ENCODE assay signal across 8 cellular contexts in the genomic region with DNA sequence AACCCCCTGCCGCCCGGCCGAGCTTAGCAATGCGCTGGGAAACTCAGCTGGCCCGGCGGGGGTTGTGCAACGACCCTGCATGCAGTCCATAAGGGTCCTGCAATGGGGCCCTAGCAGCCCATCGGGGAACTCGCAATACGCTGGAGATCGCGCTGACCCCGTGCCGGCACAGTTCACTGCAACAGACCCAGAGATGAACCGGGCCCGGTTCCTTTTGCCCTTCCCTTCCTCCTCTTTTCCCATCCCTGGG. TPM values are rescaled to one million over a fixed set of nuclear protein-coding genes. Genes with fewer than 3 reads are reported as not detected.
A peak's percentile ranks its signal among the peaks of the same experiment; 100 is the strongest.
DNase-seq lines count a peak whose midpoint lies in the region; ATAC-seq and TF ChIP-seq lines count a peak whose summit lies in the region.

No MANE protein-coding gene starts in this region.

- DNase-seq in AG10803 (ENCODE audit: low read depth) (no peak), PC-3 (no peak), epithelial cell of esophagus (ENCODE audit: low read depth) (no peak), osteoblast (ENCODE audit: insufficient read length, low spot score, missing footprints) (no peak), G401 (ENCODE audit: low spot score) (no peak), foreskin melanocyte (no peak)
- DNase-seq in NK-92 treated with Interleukin-12 subunit alpha and Interleukin-12 subunit beta, amount 100 ng/mL, for 24 hours (lab: John Stamatoyannopoulos, UW): no peak

- H4K20me1 ChIP-seq in PC-3 (ENCODE audit: low read length) (peaks cover 3% of the 10 kb centered on the region), osteoblast (ENCODE audit: insufficient read depth, low read length) (peaks cover 34% of the 10 kb centered on the region)

- intact Hi-C loops in PC-3 (cut with micrococcal nuclease): no loop called here

- peaks cover 23% of the 10 kb centered on the region for H3K4me1 ChIP-seq in PC-3 (ENCODE audit: insufficient read depth, low read length)
- peaks cover 32% of the 10 kb centered on the region for H3K4me1 ChIP-seq in osteoblast (ENCODE audit: insufficient read depth, low read length)

- peak overlapping the region; percentile 98 for H3K9ac ChIP-seq in PC-3 (ENCODE audit: low read length)

- no peak for TF ChIP-seq CTCF in AG10803 (conservative IDR thresholded peaks at IDR 0.05; ENCODE audit: low read length)
- no peak for TF ChIP-seq CTCF in PC-3 (conservative IDR thresholded peaks at IDR 0.05; ENCODE audit: low read depth, low read length)
- no peak for TF ChIP-seq CTCF in epithelial cell of esophagus (IDR thresholded peaks at IDR 0.05; ENCODE audit: insufficient read depth, low read depth, low read length, missing control alignments)
- no peak for TF ChIP-seq CTCF in osteoblast (IDR thresholded peaks at IDR 0.05; ENCODE audit: extremely low read depth, low read depth, low read length)

- H3K27me3 ChIP-seq in PC-3 (ENCODE audit: low read length) (no peaks in the 10 kb centered on the region), osteoblast (ENCODE audit: insufficient read depth, low read length) (no peaks in the 10 kb centered on the region)

- H3K9me2 ChIP-seq in PC-3 (replicated peaks; ENCODE audit: low read length): no peaks in the 10 kb centered on the region

- H3K27ac ChIP-seq in PC-3 (ENCODE audit: low read length) (peak overlapping the region; percentile 87), osteoblast (ENCODE audit: low read depth, low read length) (peak overlapping the region; percentile 91)

- no peaks in the 10 kb centered on the region for H3F3A ChIP-seq in PC-3 (ENCODE audit: low read length, unreplicated experiment)

- ATAC-seq in GM21390 (IDR thresholded peaks at IDR 0.05; ENCODE audit: unreplicated experiment) (peak; percentile 2), PC-3 (no peak)

- H3K4me2 ChIP-seq in PC-3 (ENCODE audit: low read length): peak overlapping the region; percentile 97
- H3K4me2 ChIP-seq in osteoblast (ENCODE audit: insufficient read depth, low read length): peak overlapping the region; percentile 98

- H3K9me3 ChIP-seq in PC-3 (ENCODE audit: low read length) (no peaks in the 10 kb centered on the region), osteoblast (ENCODE audit: low read depth, low read length) (no peaks in the 10 kb centered on the region)

- CTCF ChIA-PET in PC-3 (lab: Charles Lee): interaction anchor here (1.0 to 2.4 kb wide), 4 partner anchors 11 to 149 kb away, joined by 3 to 18 read pairs (median 4); no protein-coding TSS in a partner anchor

- H2AFZ ChIP-seq in PC-3 (ENCODE audit: low read length) (peak overlapping the region; percentile 76), osteoblast (ENCODE audit: low read length) (peak overlapping the region; percentile 76)

- H3K4me3 ChIP-seq in AG10803 (ENCODE audit: low read length) (peak overlapping the region; percentile 89), PC-3 (ENCODE audit: low read length) (peak overlapping the region; percentile 91), epithelial cell of esophagus (ENCODE audit: low read length) (peak overlapping the region; percentile 96), osteoblast (ENCODE audit: insufficient read depth, low read length) (peak overlapping the region; percentile 95)

- POLR2A ChIA-PET in PC-3 (lab: Charles Lee; ENCODE audit: unreplicated experiment): interaction anchor here (0.8 to 1.5 kb wide), 2 partner anchors 9 to 28 kb away, joined by 3 to 8 read pairs; a partner anchor contains a TSS

- H3K79me2 ChIP-seq in PC-3 (ENCODE audit: low read length) (peaks cover 60% of the 10 kb centered on the region), osteoblast (ENCODE audit: insufficient read depth, low read length) (peaks cover 60% of the 10 kb centered on the region)

- in situ Hi-C loops in G401 (cut with HindIII; ENCODE audit: low sequenced_read_pairs): no loop called here

- peaks cover 18% of the 10 kb centered on the region; the same call in 1 of the 2 replicates for H3K36me3 ChIP-seq in PC-3 (ENCODE audit: low read depth, low read length)
- peaks cover 49% of the 10 kb centered on the region for H3K36me3 ChIP-seq in osteoblast (ENCODE audit: insufficient read depth, low read length)

- BruUV-seq in PC-3 (replicated peaks; lab: Mats Ljungman, UMichigan): no TSS peak

RNA-seq across cellular contexts. Expression of a gene that starts 0.4 kb away (rescaled TPM):
- total RNA-seq in PC-3 (2014; rRNA removed) (64.3 and 72.1 TPM in 2 replicates), osteoblast (43.6 and 47.4 TPM in 2 replicates)
- 111 and 132 TPM in 2 replicates for total RNA-seq in G401 (2014; rRNA removed; shearing (Covaris generic))

RNA-seq across cellular contexts. Expression of a gene that starts 0.6 kb away (rescaled TPM):
- total RNA-seq in PC-3 (2014; rRNA removed) (37.8 and 43.1 TPM in 2 replicates), osteoblast (25.3 and 26.5 TPM in 2 replicates)
- 86.0 and 97.4 TPM in 2 replicates for total RNA-seq in G401 (2014; rRNA removed; shearing (Covaris generic))

RNA-seq across cellular contexts. Expression of a gene that starts 7.4 kb away (rescaled TPM):
- total RNA-seq in PC-3 (2014; rRNA removed): not detected in 2 replicates
- not detected in 2 replicates for total RNA-seq in osteoblast
- not detected in 2 replicates for total RNA-seq in G401 (2014; rRNA removed; shearing (Covaris generic))

RNA-seq across cellular contexts. Expression of a gene that starts 8.9 kb away (rescaled TPM):
- 1,914 and 2,339 TPM in 2 replicates for total RNA-seq in PC-3 (2014; rRNA removed)
- 347 and 425 TPM in 2 replicates for total RNA-seq in osteoblast
- 563 and 707 TPM in 2 replicates for total RNA-seq in G401 (2014; rRNA removed; shearing (Covaris generic))

RNA-seq across cellular contexts. Expression of a gene that starts 11.4 kb away (rescaled TPM):
- total RNA-seq in PC-3 (2014; rRNA removed) (2.4 and 7.5 TPM in 2 replicates), osteoblast (2.9 TPM in 2 replicates)
- total RNA-seq in G401 (2014; rRNA removed; shearing (Covaris generic)): 52.8 and 75.4 TPM in 2 replicates
